1 cellular context compared by ENCODE assay signal in genomic region chr15:68786753-68787152, GRCh38.
TF ChIP-seq lines count a peak whose summit lies in the region.

No MANE protein-coding gene starts in this region.

TF ChIP-seq in SK-N-SH treated with all-trans-retinoic acid at 6 μM for 48 hours, 23 proteins besides CTCF, POLR2A, EP300 and RAD21 (continued from another document):
- TF ChIP-seq, protein P1, sequence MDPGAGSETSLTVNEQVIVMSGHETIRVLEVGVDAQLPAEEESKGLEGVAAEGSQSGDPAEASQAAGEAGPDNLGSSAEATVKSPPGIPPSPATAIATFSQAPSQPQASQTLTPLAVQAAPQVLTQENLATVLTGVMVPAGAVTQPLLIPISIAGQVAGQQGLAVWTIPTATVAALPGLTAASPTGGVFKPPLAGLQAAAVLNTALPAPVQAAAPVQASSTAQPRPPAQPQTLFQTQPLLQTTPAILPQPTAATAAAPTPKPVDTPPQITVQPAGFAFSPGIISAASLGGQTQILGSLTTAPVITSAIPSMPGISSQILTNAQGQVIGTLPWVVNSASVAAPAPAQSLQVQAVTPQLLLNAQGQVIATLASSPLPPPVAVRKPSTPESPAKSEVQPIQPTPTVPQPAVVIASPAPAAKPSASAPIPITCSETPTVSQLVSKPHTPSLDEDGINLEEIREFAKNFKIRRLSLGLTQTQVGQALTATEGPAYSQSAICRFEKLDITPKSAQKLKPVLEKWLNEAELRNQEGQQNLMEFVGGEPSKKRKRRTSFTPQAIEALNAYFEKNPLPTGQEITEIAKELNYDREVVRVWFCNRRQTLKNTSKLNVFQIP (CRISPR knock-in tag; IDR thresholded peaks at IDR 0.05; ENCODE audit: borderline replicate concordance, low read depth) = no peak
- TF ChIP-seq, protein P2, sequence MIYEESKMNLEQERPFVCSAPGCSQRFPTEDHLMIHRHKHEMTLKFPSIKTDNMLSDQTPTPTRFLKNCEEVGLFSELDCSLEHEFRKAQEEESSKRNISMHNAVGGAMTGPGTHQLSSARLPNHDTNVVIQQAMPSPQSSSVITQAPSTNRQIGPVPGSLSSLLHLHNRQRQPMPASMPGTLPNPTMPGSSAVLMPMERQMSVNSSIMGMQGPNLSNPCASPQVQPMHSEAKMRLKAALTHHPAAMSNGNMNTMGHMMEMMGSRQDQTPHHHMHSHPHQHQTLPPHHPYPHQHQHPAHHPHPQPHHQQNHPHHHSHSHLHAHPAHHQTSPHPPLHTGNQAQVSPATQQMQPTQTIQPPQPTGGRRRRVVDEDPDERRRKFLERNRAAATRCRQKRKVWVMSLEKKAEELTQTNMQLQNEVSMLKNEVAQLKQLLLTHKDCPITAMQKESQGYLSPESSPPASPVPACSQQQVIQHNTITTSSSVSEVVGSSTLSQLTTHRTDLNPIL (CRISPR knock-in tag; IDR thresholded peaks at IDR 0.05; ENCODE audit: low read depth) = no peak
- TF ChIP-seq SNAI2 (CRISPR knock-in tag; IDR thresholded peaks at IDR 0.05) (no peak), ZNF8 (CRISPR knock-in tag; IDR thresholded peaks at IDR 0.05) (no peak), CSDC2 (CRISPR knock-in tag; IDR thresholded peaks at IDR 0.05) (no peak), RARB (CRISPR knock-in tag; IDR thresholded peaks at IDR 0.05) (no peak), PPARA (CRISPR knock-in tag; IDR thresholded peaks at IDR 0.05; ENCODE audit: borderline replicate concordance) (no peak), ZNF70 (CRISPR knock-in tag; IDR thresholded peaks at IDR 0.05) (no peak), GLIS3 (CRISPR knock-in tag; IDR thresholded peaks at IDR 0.05) (no peak), ISL1 (CRISPR knock-in tag; IDR thresholded peaks at IDR 0.05) (no peak), ZFP3 (CRISPR knock-in tag; IDR thresholded peaks at IDR 0.05) (no peak), ZNF565 (CRISPR knock-in tag; conservative IDR thresholded peaks at IDR 0.05; ENCODE audit: low read depth) (no peak), ZFP30 (CRISPR knock-in tag; IDR thresholded peaks at IDR 0.05) (no peak)
- TF ChIP-seq, protein P3, sequence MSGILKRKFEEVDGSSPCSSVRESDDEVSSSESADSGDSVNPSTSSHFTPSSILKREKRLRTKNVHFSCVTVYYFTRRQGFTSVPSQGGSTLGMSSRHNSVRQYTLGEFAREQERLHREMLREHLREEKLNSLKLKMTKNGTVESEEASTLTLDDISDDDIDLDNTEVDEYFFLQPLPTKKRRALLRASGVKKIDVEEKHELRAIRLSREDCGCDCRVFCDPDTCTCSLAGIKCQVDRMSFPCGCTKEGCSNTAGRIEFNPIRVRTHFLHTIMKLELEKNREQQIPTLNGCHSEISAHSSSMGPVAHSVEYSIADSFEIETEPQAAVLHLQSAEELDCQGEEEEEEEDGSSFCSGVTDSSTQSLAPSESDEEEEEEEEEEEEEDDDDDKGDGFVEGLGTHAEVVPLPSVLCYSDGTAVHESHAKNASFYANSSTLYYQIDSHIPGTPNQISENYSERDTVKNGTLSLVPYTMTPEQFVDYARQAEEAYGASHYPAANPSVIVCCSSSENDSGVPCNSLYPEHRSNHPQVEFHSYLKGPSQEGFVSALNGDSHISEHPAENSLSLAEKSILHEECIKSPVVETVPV (CRISPR knock-in tag; IDR thresholded peaks at IDR 0.05) = no peak
- TF ChIP-seq, protein P4, sequence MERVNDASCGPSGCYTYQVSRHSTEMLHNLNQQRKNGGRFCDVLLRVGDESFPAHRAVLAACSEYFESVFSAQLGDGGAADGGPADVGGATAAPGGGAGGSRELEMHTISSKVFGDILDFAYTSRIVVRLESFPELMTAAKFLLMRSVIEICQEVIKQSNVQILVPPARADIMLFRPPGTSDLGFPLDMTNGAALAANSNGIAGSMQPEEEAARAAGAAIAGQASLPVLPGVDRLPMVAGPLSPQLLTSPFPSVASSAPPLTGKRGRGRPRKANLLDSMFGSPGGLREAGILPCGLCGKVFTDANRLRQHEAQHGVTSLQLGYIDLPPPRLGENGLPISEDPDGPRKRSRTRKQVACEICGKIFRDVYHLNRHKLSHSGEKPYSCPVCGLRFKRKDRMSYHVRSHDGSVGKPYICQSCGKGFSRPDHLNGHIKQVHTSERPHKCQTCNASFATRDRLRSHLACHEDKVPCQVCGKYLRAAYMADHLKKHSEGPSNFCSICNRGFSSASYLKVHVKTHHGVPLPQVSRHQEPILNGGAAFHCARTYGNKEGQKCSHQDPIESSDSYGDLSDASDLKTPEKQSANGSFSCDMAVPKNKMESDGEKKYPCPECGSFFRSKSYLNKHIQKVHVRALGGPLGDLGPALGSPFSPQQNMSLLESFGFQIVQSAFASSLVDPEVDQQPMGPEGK (CRISPR knock-in tag; IDR thresholded peaks at IDR 0.05; ENCODE audit: borderline replicate concordance) = no peak
